Comparison of ENCODE assay signal across 25 cellular contexts in the genomic region with DNA sequence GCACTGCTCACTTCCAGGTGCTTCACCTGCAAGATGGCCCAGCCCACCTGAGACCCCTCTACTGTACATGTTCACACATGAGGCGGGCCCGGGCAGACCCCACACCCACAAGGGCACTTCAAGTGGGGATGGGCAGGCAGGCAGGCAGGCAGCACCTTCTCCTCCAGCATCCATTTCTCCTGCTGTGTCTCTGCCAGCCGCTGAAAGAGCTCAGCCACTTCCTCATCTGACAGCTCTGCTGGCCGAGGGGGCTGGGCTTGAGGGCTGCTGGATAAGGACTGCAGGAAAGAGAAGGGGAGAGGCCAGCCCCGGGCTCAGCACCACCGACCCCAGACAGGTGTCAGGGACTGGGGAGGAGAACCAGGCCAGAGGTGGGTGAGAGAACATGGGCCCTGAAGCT.
"Had no signal": no experiment of that assay in that cellular context is flagged by ENCODE, and none has a peak within 500 bp of the region (broad histone marks: within the 10 kb centered on the region; RNA-seq: fewer than 3 reads in every experiment).

No MANE protein-coding gene starts in this region.

- H3K27ac Mint-ChIP-seq: stimulated activated naive CD8-positive, alpha-beta T cell treated with anti-CD3 and anti-CD28 coated beads, Interleukin-15, Interleukin-2, amounts not matched to agents 100 ng/mL and 50 ng/mL, for 24 hours had no signal

- H3K27me3 ChIP-seq: body of pancreas, cardiac muscle cell, thyroid gland, upper lobe of right lung had no signal

- H3K9me3 Mint-ChIP-seq: activated CD4-positive, alpha-beta T cell treated with anti-CD3 and anti-CD28 coated beads, Interleukin-2, amount 10 ng/mL, durations not matched to agents 7 days and 5 days; activated T-helper 1 cell treated with anti-CD3 and anti-CD28 coated beads, Interleukin-12 subunit alpha, Interleukin-12 subunit beta, Interleukin-2, Interleukin-4 antibody, amounts not matched to agents 30 ng/mL and 10 ng/mL and 1 ng/mL, durations not matched to agents 14 hours and 24 hours and 36 hours; stimulated activated naive CD8-positive, alpha-beta T cell treated with anti-CD3 and anti-CD28 coated beads, Interleukin-15, Interleukin-2, amounts not matched to agents 100 ng/mL and 50 ng/mL, for 24 hours; T-helper 1 cell treated with Interleukin-12 subunit alpha and Interleukin-12 subunit beta and Interleukin-4 antibody, amounts not matched to agents 30 μg/mL and 1 μg/mL, for 36 hours had no signal

- H3K4me1 ChIP-seq: parathyroid adenoma, upper lobe of right lung had no signal

- H3K4me3 ChIP-seq: body of pancreas, cardiac muscle cell, heart left ventricle, lower lobe of right lung, mucosa of descending colon, thyroid gland, upper lobe of right lung had no signal

- DNase-seq: activated CD4-positive, alpha-beta T cell treated with anti-CD3 and anti-CD28 coated beads, Interleukin-2, amount 10 ng/mL, durations not matched to agents 7 days and 5 days; activated CD4-positive, CD25-positive, alpha-beta regulatory T cell treated with anti-CD3 and anti-CD28 coated beads, Interleukin-2, amount 50 U/mL, for 72 hours; activated gamma-delta T cell treated with Interleukin-2 at 50 U/mL for 16 hours; anterior cingulate cortex; body of pancreas; effector CD4-positive, alpha-beta T cell; heart left ventricle; lower lobe of right lung; mesendoderm; mucosa of descending colon; nephron progenitor cell; nucleus accumbens; right cardiac atrium; stimulated activated CD4-positive, alpha-beta T cell treated with anti-CD3 and anti-CD28 coated beads, Interleukin-12 subunit alpha, Interleukin-12 subunit beta, amount 100 ng/mL, for 4 hours; stimulated activated CD4-positive, alpha-beta T cell treated with anti-CD3 and anti-CD28 coated beads, Interleukin-4, amount 100 ng/mL, for 4 hours; substantia nigra; T1000; thyroid gland; upper lobe of right lung; WERI-Rb-1 had no signal

- H3K27ac ChIP-seq: body of pancreas, cardiac muscle cell, heart left ventricle, lower lobe of right lung, parathyroid adenoma, thyroid gland, upper lobe of right lung, WERI-Rb-1 had no signal

- H3K9me3 ChIP-seq: body of pancreas, heart left ventricle, lower lobe of right lung, mucosa of descending colon, thyroid gland, upper lobe of right lung had no signal

- H3K4me3 Mint-ChIP-seq: activated CD4-positive, alpha-beta T cell treated with anti-CD3 and anti-CD28 coated beads, Interleukin-2, amount 10 ng/mL, durations not matched to agents 7 days and 5 days; activated T-helper 1 cell treated with anti-CD3 and anti-CD28 coated beads, Interleukin-12 subunit alpha, Interleukin-12 subunit beta, Interleukin-2, Interleukin-4 antibody, amounts not matched to agents 30 ng/mL and 10 ng/mL and 1 ng/mL, durations not matched to agents 14 hours and 24 hours and 36 hours; nephron progenitor cell; stimulated activated naive CD8-positive, alpha-beta T cell treated with anti-CD3 and anti-CD28 coated beads, Interleukin-15, Interleukin-2, amounts not matched to agents 100 ng/mL and 50 ng/mL, for 24 hours; T-helper 1 cell treated with Interleukin-12 subunit alpha and Interleukin-12 subunit beta and Interleukin-4 antibody, amounts not matched to agents 30 μg/mL and 1 μg/mL, for 36 hours had no signal

- H3K27me3 Mint-ChIP-seq: activated CD4-positive, alpha-beta T cell treated with anti-CD3 and anti-CD28 coated beads, Interleukin-2, amount 10 ng/mL, durations not matched to agents 7 days and 5 days; stimulated activated naive CD8-positive, alpha-beta T cell treated with anti-CD3 and anti-CD28 coated beads, Interleukin-15, Interleukin-2, amounts not matched to agents 100 ng/mL and 50 ng/mL, for 24 hours had no signal
